In genomic region chr5:138762110-138762509, GRCh38 we compare ENCODE assay signal across 25 cellular contexts. TPM values are rescaled to one million over a fixed set of nuclear protein-coding genes. Genes with fewer than 3 reads are reported as not detected.
DNase-seq lines count a peak whose midpoint lies in the region; ATAC-seq and TF ChIP-seq lines count a peak whose summit lies in the region.
"Had no signal": no experiment of that assay in that cellular context is flagged by ENCODE, and none has a peak within 500 bp of the region (broad histone marks: within the 10 kb centered on the region; RNA-seq: fewer than 3 reads in every experiment).

No MANE protein-coding gene starts in this region.

- CTCF ChIA-PET in WTC11 (lab: Charles Lee): interaction anchor here (0.7 to 1.8 kb wide), 3 partner anchors 12 to 37 kb away, joined by 3 to 4 read pairs (median 3); no protein-coding TSS in a partner anchor
- CTCF ChIA-PET in PC-3 (lab: Charles Lee): no interaction called here

- POLR2A ChIA-PET in WTC11 (lab: Charles Lee): no interaction called here
- POLR2A ChIA-PET in PC-3 (lab: Charles Lee; ENCODE audit: unreplicated experiment): no interaction called here

- H3K27me3 ChIP-seq in PC-3 (ENCODE audit: low read length): no peaks in the 10 kb centered on the region
- H3K27me3 ChIP-seq: sigmoid colon, suprapubic skin had no signal

- peak; percentile 18 for DNase-seq in Ammon's horn (ENCODE audit: low spot score)
- DNase-seq in WTC11 (ENCODE audit: low spot score): no peak
- peak; percentile 26 for DNase-seq in left kidney (ENCODE audit: low read depth, low spot score)
- peak; percentile 44 for DNase-seq in pons (ENCODE audit: low spot score)
- DNase-seq in stimulated activated CD4-positive, alpha-beta T cell treated with anti-CD3 and anti-CD28 coated beads, Interleukin-2, amount 100 ng/mL, for 24 hours: no peak
- no peak for DNase-seq in stimulated activated naive B cell treated with anti-CD40 and anti-IgM and Interleukin-4, amounts not matched to agents 10 μg/mL and 1 μg/mL and 100 μg/mL, for 72 hours
- no peak for DNase-seq in PC-3
- DNase-seq: activated CD4-positive, alpha-beta T cell treated with anti-CD3 and anti-CD28 coated beads for 1 hour; activated CD8-positive, alpha-beta memory T cell treated with anti-CD3 and anti-CD28 coated beads, Interleukin-2, amount 50 U/mL, for 48 hours; activated CD8-positive, alpha-beta T cell treated with anti-CD3 and anti-CD28 coated beads for 36 hours; amniotic stem cell; EL; immature natural killer cell; KBM-7; left ventricle myocardium inferior; mesendoderm; NCI-H1092 treated with DMSO at 0.1 percent for 48 hours; NCI-H187; NCI-H526 treated with DMSO at 0.1 percent for 48 hours; SIG-M5; sigmoid colon had no signal

- peaks cover 80% of the 10 kb centered on the region for H3K79me2 ChIP-seq in PC-3 (ENCODE audit: low read length)

- TF ChIP-seq CTCF in WTC11 (IDR thresholded peaks at IDR 0.05) (no peak), PC-3 (conservative IDR thresholded peaks at IDR 0.05; ENCODE audit: low read depth, low read length) (no peak)

- H3F3A ChIP-seq in PC-3 (ENCODE audit: low read length, unreplicated experiment): no peaks in the 10 kb centered on the region

- intact Hi-C loops in PC-3 (cut with micrococcal nuclease): no loop called here

- 0 out of 2 replicates have a peak overlapping the region, but pooled peaks have one; percentile 19 for H3K27ac Mint-ChIP-seq in WTC11
- H3K27ac Mint-ChIP-seq in stimulated activated naive B cell treated with anti-CD40 and anti-IgM and Interleukin-4, amounts not matched to agents 10 μg/mL and 1 μg/mL and 100 μg/mL, for 72 hours: no peak overlapping the region
- H3K27ac Mint-ChIP-seq: activated CD8-positive, alpha-beta T cell treated with anti-CD3 and anti-CD28 coated beads for 36 hours; activated naive CD4-positive, alpha-beta T cell treated with anti-CD3 and anti-CD28 coated beads, Interleukin-2, amount 50 U/mL, for 24 hours; stimulated activated memory B cell treated with anti-CD40 and anti-IgM and Interleukin-4, amounts not matched to agents 10 μg/mL and 1 μg/mL and 100 μg/mL, for 72 hours; T-helper 2 cell treated with Interferon-gamma antibody and Interleukin-4, amounts not matched to agents 5 μg/mL and 100 μg/mL, for 36 hours had no signal

- H3K9me3 ChIP-seq in PC-3 (ENCODE audit: low read length): no peaks in the 10 kb centered on the region
- H3K9me3 ChIP-seq: suprapubic skin had no signal

- no peak overlapping the region for H3K9ac ChIP-seq in PC-3 (ENCODE audit: low read length)

- H3K27me3 Mint-ChIP-seq in WTC11 (ENCODE audit: low read depth): no peaks in the 10 kb centered on the region
- H3K27me3 Mint-ChIP-seq in stimulated activated naive B cell treated with anti-CD40 and anti-IgM and Interleukin-4, amounts not matched to agents 10 μg/mL and 1 μg/mL and 100 μg/mL, for 72 hours: no peaks in the 10 kb centered on the region
- H3K27me3 Mint-ChIP-seq: stimulated activated memory B cell treated with anti-CD40 and anti-IgM and Interleukin-4, amounts not matched to agents 10 μg/mL and 1 μg/mL and 100 μg/mL, for 72 hours had no signal

- no peak overlapping the region for H3K27ac ChIP-seq in PC-3 (ENCODE audit: low read length)
- H3K27ac ChIP-seq: suprapubic skin had no signal

- no peak overlapping the region for H3K4me2 ChIP-seq in PC-3 (ENCODE audit: low read length)

- peaks cover 27% of the 10 kb centered on the region for H3K36me3 Mint-ChIP-seq in WTC11
- H3K36me3 Mint-ChIP-seq in stimulated activated naive B cell treated with anti-CD40 and anti-IgM and Interleukin-4, amounts not matched to agents 10 μg/mL and 1 μg/mL and 100 μg/mL, for 72 hours: peaks cover 37 to 57% of the 10 kb centered on the region in 2 donors

- H3K36me3 ChIP-seq in PC-3 (ENCODE audit: low read depth, low read length): peaks cover 14% of the 10 kb centered on the region
- H3K36me3 ChIP-seq: suprapubic skin had no signal

- ATAC-seq in WTC11 (no peak), PC-3 (no peak)
- no peak for ATAC-seq in stimulated activated naive B cell treated with anti-CD40 and anti-IgM and Interleukin-4, amounts not matched to agents 10 μg/mL and 1 μg/mL and 100 μg/mL, for 72 hours (replicated peaks)
- ATAC-seq: activated CD8-positive, alpha-beta T cell treated with anti-CD3 and anti-CD28 coated beads for 36 hours; stimulated activated memory B cell treated with anti-CD40 and anti-IgM and Interleukin-4, amounts not matched to agents 10 μg/mL and 1 μg/mL and 100 μg/mL, for 72 hours had no signal

- H3K4me1 Mint-ChIP-seq in WTC11: peaks cover 43% of the 10 kb centered on the region
- H3K4me1 Mint-ChIP-seq in stimulated activated naive B cell treated with anti-CD40 and anti-IgM and Interleukin-4, amounts not matched to agents 10 μg/mL and 1 μg/mL and 100 μg/mL, for 72 hours: peaks cover 19 to 26% of the 10 kb centered on the region in 2 donors

- H3K9me2 ChIP-seq in PC-3 (replicated peaks; ENCODE audit: low read length): no peaks in the 10 kb centered on the region

- H4K20me1 ChIP-seq in PC-3 (ENCODE audit: low read length): peaks cover 26% of the 10 kb centered on the region

- H2AFZ ChIP-seq in PC-3 (ENCODE audit: low read length): no peak overlapping the region

- peaks cover 7% of the 10 kb centered on the region; the same call in 1 of the 2 replicates for H3K4me1 ChIP-seq in PC-3 (ENCODE audit: insufficient read depth, low read length)

- no peak overlapping the region for H3K4me3 ChIP-seq in PC-3 (ENCODE audit: low read length)
- H3K4me3 ChIP-seq: left ventricle myocardium inferior, sigmoid colon, suprapubic skin had no signal

- H3K9me3 Mint-ChIP-seq in WTC11: peaks cover 10% of the 10 kb centered on the region
- H3K9me3 Mint-ChIP-seq in stimulated activated naive B cell treated with anti-CD40 and anti-IgM and Interleukin-4, amounts not matched to agents 10 μg/mL and 1 μg/mL and 100 μg/mL, for 72 hours: peaks cover 5 to 6% of the 10 kb centered on the region in 2 donors
- H3K9me3 Mint-ChIP-seq: activated naive CD4-positive, alpha-beta T cell treated with anti-CD3 and anti-CD28 coated beads, Interleukin-2, amount 50 U/mL, for 24 hours; T-helper 2 cell treated with Interferon-gamma antibody and Interleukin-4, amounts not matched to agents 5 μg/mL and 100 μg/mL, for 36 hours had no signal

- no TSS peak for BruUV-seq in PC-3 (replicated peaks; lab: Mats Ljungman, UMichigan)

- H3K4me3 Mint-ChIP-seq in WTC11: no peak overlapping the region
- H3K4me3 Mint-ChIP-seq in stimulated activated naive B cell treated with anti-CD40 and anti-IgM and Interleukin-4, amounts not matched to agents 10 μg/mL and 1 μg/mL and 100 μg/mL, for 72 hours: no peak overlapping the region
- H3K4me3 Mint-ChIP-seq: activated CD8-positive, alpha-beta T cell treated with anti-CD3 and anti-CD28 coated beads for 36 hours; activated naive CD4-positive, alpha-beta T cell treated with anti-CD3 and anti-CD28 coated beads, Interleukin-2, amount 50 U/mL, for 24 hours; stimulated activated memory B cell treated with anti-CD40 and anti-IgM and Interleukin-4, amounts not matched to agents 10 μg/mL and 1 μg/mL and 100 μg/mL, for 72 hours; T-helper 2 cell treated with Interferon-gamma antibody and Interleukin-4, amounts not matched to agents 5 μg/mL and 100 μg/mL, for 36 hours had no signal

TF ChIP-seq in WTC11, 78 proteins besides CTCF, POLR2A, EP300 and RAD21:
- TF ChIP-seq ZBTB21 (CRISPR knock-in tag; IDR thresholded peaks at IDR 0.05; ENCODE audit: borderline replicate concordance) (no peak), GTF2I (CRISPR knock-in tag; conservative IDR thresholded peaks at IDR 0.05) (no peak), ZNF396 (CRISPR knock-in tag; IDR thresholded peaks at IDR 0.05; ENCODE audit: borderline replicate concordance) (no peak), OVOL2 (CRISPR knock-in tag; IDR thresholded peaks at IDR 0.05; ENCODE audit: borderline replicate concordance) (no peak)
- TF ChIP-seq, protein P1, sequence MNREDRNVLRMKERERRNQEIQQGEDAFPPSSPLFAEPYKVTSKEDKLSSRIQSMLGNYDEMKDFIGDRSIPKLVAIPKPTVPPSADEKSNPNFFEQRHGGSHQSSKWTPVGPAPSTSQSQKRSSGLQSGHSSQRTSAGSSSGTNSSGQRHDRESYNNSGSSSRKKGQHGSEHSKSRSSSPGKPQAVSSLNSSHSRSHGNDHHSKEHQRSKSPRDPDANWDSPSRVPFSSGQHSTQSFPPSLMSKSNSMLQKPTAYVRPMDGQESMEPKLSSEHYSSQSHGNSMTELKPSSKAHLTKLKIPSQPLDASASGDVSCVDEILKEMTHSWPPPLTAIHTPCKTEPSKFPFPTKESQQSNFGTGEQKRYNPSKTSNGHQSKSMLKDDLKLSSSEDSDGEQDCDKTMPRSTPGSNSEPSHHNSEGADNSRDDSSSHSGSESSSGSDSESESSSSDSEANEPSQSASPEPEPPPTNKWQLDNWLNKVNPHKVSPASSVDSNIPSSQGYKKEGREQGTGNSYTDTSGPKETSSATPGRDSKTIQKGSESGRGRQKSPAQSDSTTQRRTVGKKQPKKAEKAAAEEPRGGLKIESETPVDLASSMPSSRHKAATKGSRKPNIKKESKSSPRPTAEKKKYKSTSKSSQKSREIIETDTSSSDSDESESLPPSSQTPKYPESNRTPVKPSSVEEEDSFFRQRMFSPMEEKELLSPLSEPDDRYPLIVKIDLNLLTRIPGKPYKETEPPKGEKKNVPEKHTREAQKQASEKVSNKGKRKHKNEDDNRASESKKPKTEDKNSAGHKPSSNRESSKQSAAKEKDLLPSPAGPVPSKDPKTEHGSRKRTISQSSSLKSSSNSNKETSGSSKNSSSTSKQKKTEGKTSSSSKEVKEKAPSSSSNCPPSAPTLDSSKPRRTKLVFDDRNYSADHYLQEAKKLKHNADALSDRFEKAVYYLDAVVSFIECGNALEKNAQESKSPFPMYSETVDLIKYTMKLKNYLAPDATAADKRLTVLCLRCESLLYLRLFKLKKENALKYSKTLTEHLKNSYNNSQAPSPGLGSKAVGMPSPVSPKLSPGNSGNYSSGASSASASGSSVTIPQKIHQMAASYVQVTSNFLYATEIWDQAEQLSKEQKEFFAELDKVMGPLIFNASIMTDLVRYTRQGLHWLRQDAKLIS (CRISPR knock-in tag; IDR thresholded peaks at IDR 0.05; ENCODE audit: borderline replicate concordance): no peak

RNA-seq across cellular contexts. Expression of gene CTNNA1, which starts 8.9 kb away (rescaled TPM):
- total RNA-seq in WTC11 (2021): 297 to 309 TPM (median 309 TPM) in 3 replicates
- total RNA-seq in PC-3 (2014; rRNA removed): 1.9 and 9.8 TPM in 2 replicates

Comparison
In these comparisons a context has a peak if more than half of its experiments do, and no peak if none do; other contexts are left out.
1. DNase-seq: peak in Ammon's horn (single experiment), left kidney (single experiment) and pons (single experiment); none in WTC11 (single experiment), stimulated activated CD4-positive, alpha-beta T cell treated with anti-CD3 and anti-CD28 coated beads, Interleukin-2, amount 100 ng/mL, for 24 hours (0 of 2), stimulated activated naive B cell treated with anti-CD40 and anti-IgM and Interleukin-4, amounts not matched to agents 10 μg/mL and 1 μg/mL and 100 μg/mL, for 72 hours (single experiment) and PC-3 (single experiment).
2. RNA of gene CTNNA1, which starts 8.9 kb away (total RNA-seq): 297 to 309 TPM in WTC11; 1.9 to 9.8 TPM in PC-3; every median in the first group is over 10 times any median in the second.